13 cellular contexts compared by ENCODE assay signal in genomic region chr20:49247792-49248191, GRCh38. TPM values are rescaled to one million over a fixed set of nuclear protein-coding genes. Genes with fewer than 3 reads are reported as not detected.
DNase-seq lines count a peak whose midpoint lies in the region; ATAC-seq and TF ChIP-seq lines count a peak whose summit lies in the region.
"Had no signal": no experiment of that assay in that cellular context is flagged by ENCODE, and none has a peak within 500 bp of the region (broad histone marks: within the 10 kb centered on the region; RNA-seq: fewer than 3 reads in every experiment).

No MANE protein-coding gene starts in this region.

- peaks cover 72% of the 10 kb centered on the region for H3K36me3 Mint-ChIP-seq in stimulated activated naive CD8-positive, alpha-beta T cell treated with anti-CD3 and anti-CD28 coated beads, Interleukin-15, Interleukin-2, amounts not matched to agents 100 ng/mL and 50 ng/mL, for 24 hours (ENCODE audit: low read depth)
- peaks cover 2% of the 10 kb centered on the region for H3K36me3 Mint-ChIP-seq in T-helper 17 cell (ENCODE audit: low read depth)

- DNase-seq in stimulated activated naive CD8-positive, alpha-beta T cell treated with anti-CD3 and anti-CD28 coated beads, Interleukin-15, Interleukin-2, amounts not matched to agents 100 U/mL and 50 U/mL, for 24 hours: no peak
- DNase-seq in T-helper 17 cell (no peak), fibroblast of pulmonary artery (ENCODE audit: low read depth) (peak; percentile 33), NCI-H524 treated with DMSO at 0.1 percent for 48 hours (lab: John Stamatoyannopoulos, UW) (no peak), foreskin fibroblast (no peak), midbrain (lab: John Stamatoyannopoulos, UW) (no peak)
- DNase-seq: DND-41, left lung, NCI-H1436 treated with DMSO at 0.1 percent for 48 hours, NCI-H2227 treated with DMSO at 0.1 percent for 48 hours had no signal

- H3K4me1 Mint-ChIP-seq in stimulated activated naive CD8-positive, alpha-beta T cell treated with anti-CD3 and anti-CD28 coated beads, Interleukin-15, Interleukin-2, amounts not matched to agents 100 ng/mL and 50 ng/mL, for 24 hours (ENCODE audit: low read depth): no peaks in the 10 kb centered on the region
- peaks cover 7% of the 10 kb centered on the region for H3K4me1 Mint-ChIP-seq in T-helper 17 cell
- H3K4me1 Mint-ChIP-seq: nephron had no signal

- H3K27me3 Mint-ChIP-seq in stimulated activated naive CD8-positive, alpha-beta T cell treated with anti-CD3 and anti-CD28 coated beads, Interleukin-15, Interleukin-2, amounts not matched to agents 100 ng/mL and 50 ng/mL, for 24 hours: no peaks in the 10 kb centered on the region
- H3K27me3 Mint-ChIP-seq in T-helper 17 cell: no peaks in the 10 kb centered on the region

- H3K9me3 ChIP-seq in T-helper 17 cell (ENCODE audit: control insufficient read depth, low read length, poor library complexity, severe bottlenecking): no peaks in the 10 kb centered on the region
- H3K9me3 ChIP-seq: left lung had no signal

- H3K4me3 Mint-ChIP-seq in stimulated activated naive CD8-positive, alpha-beta T cell treated with anti-CD3 and anti-CD28 coated beads, Interleukin-15, Interleukin-2, amounts not matched to agents 100 ng/mL and 50 ng/mL, for 24 hours: no peak overlapping the region
- H3K4me3 Mint-ChIP-seq in T-helper 17 cell: no peak overlapping the region
- H3K4me3 Mint-ChIP-seq: nephron had no signal

- H3K4me3 ChIP-seq in fibroblast of pulmonary artery (replicated peaks; ENCODE audit: low read depth, low read length): no peak overlapping the region
- H3K4me3 ChIP-seq in foreskin fibroblast (ENCODE audit: low read depth in 1 of 2, low read length in 2 of 2): no peak overlapping the region
- H3K4me3 ChIP-seq: left lung had no signal

- H3K9me3 Mint-ChIP-seq in stimulated activated naive CD8-positive, alpha-beta T cell treated with anti-CD3 and anti-CD28 coated beads, Interleukin-15, Interleukin-2, amounts not matched to agents 100 ng/mL and 50 ng/mL, for 24 hours: no peaks in the 10 kb centered on the region
- H3K9me3 Mint-ChIP-seq: nephron had no signal

- H3K27ac Mint-ChIP-seq in stimulated activated naive CD8-positive, alpha-beta T cell treated with anti-CD3 and anti-CD28 coated beads, Interleukin-15, Interleukin-2, amounts not matched to agents 100 ng/mL and 50 ng/mL, for 24 hours: peak overlapping the region; percentile 66
- peak overlapping the region; percentile 51 for H3K27ac Mint-ChIP-seq in T-helper 17 cell
- H3K27ac Mint-ChIP-seq: nephron had no signal

- no peak for ATAC-seq in stimulated activated naive CD8-positive, alpha-beta T cell treated with anti-CD3 and anti-CD28 coated beads, Interleukin-15, Interleukin-2, amounts not matched to agents 100 U/mL and 50 U/mL, for 24 hours
- ATAC-seq in T-helper 17 cell: no peak
- ATAC-seq in HG02870 (IDR thresholded peaks at IDR 0.05; ENCODE audit: unreplicated experiment): no peak
- ATAC-seq: left lung had no signal

- TF ChIP-seq CTCF in fibroblast of pulmonary artery (IDR thresholded peaks at IDR 0.05; ENCODE audit: low read length, missing control alignments) (no peak), foreskin fibroblast (IDR thresholded peaks at IDR 0.05; ENCODE audit: low read depth, low read length) (no peak)

RNA-seq across cellular contexts. Expression of gene DDX27, which starts 28.6 kb away (rescaled TPM):
- total RNA-seq in T-helper 17 cell: 10 to 100 TPM; 84.1 to 87.5 TPM

RNA-seq across cellular contexts. Expression of gene ZNFX1, which starts 30.1 kb away (rescaled TPM):
- 10 to 100 TPM; 54.0 to 58.8 TPM for total RNA-seq in T-helper 17 cell

RNA-seq across cellular contexts. Expression of gene STAU1, which starts 59.7 kb away (rescaled TPM):
- 10 to 100 TPM; 45.6 to 62.5 TPM for total RNA-seq in T-helper 17 cell
